ENCODE assay signal across 8 cellular contexts in genomic region chr9:107158321-107158720, GRCh38.
DNase-seq lines count a peak whose midpoint lies in the region; ATAC-seq and TF ChIP-seq lines count a peak whose summit lies in the region.

No MANE protein-coding gene starts in this region.

- H3K4me1 ChIP-seq in hepatocyte (ENCODE audit: insufficient read depth) = no peaks in the 10 kb centered on the region

- 12% methylated on average over 2 of the region's 2 CpGs for WGBS in hepatocyte (ENCODE audit: low lambda C conversion rate, missing lambda C conversion rate)

- H2AFZ ChIP-seq in hepatocyte = no peak overlapping the region

- H3K9me3 ChIP-seq in hepatocyte (ENCODE audit: low read depth) = no peaks in the 10 kb centered on the region

- H3K4me2 ChIP-seq in hepatocyte = no peak overlapping the region

- no peaks in the 10 kb centered on the region for H3K79me2 ChIP-seq in hepatocyte

- peak; percentile 45 for TF ChIP-seq CTCF in hepatocyte (IDR thresholded peaks at IDR 0.05; ENCODE audit: poor library complexity)

- no peaks in the 10 kb centered on the region for H3K9me2 ChIP-seq in hepatocyte (replicated peaks; ENCODE audit: insufficient read depth)

- DNase-seq in NCI-H510A treated with DMSO at 0.1 percent for 48 hours (lab: John Stamatoyannopoulos, UW) (peak; percentile 16), NCI-H510A (lab: John Stamatoyannopoulos, UW) (no peak), RPMI7951 (ENCODE audit: low read depth) (peak; percentile 50), hepatocyte (ENCODE audit: low spot score) (peak; percentile 56), NCI-H2029 (lab: John Stamatoyannopoulos, UW) (no peak), H4 (ENCODE audit: low spot score) (no peak)

- H3K4me3 ChIP-seq in hepatocyte = no peak overlapping the region

- ATAC-seq in HG02938 (IDR thresholded peaks at IDR 0.05; ENCODE audit: unreplicated experiment) (peak; percentile 81), HG02870 (IDR thresholded peaks at IDR 0.05; ENCODE audit: unreplicated experiment) (no peak)

- no peaks in the 10 kb centered on the region for H3K36me3 ChIP-seq in hepatocyte (replicated peaks; ENCODE audit: insufficient read depth, low read depth)

- no peaks in the 10 kb centered on the region for H4K20me1 ChIP-seq in hepatocyte (ENCODE audit: insufficient read depth, poor library complexity, severe bottlenecking)

- no peaks in the 10 kb centered on the region for H3K27me3 ChIP-seq in hepatocyte

- H3K27ac ChIP-seq in hepatocyte = no peak overlapping the region

Comparison
In these comparisons a context has a peak if more than half of its experiments do, and no peak if none do; other contexts are left out.
1. DNase-seq: peak in NCI-H510A treated with DMSO at 0.1 percent for 48 hours (single experiment), RPMI7951 (single experiment) and hepatocyte (single experiment); none in NCI-H510A (single experiment), NCI-H2029 (single experiment) and H4 (single experiment).